Comparison of ENCODE assay signal across 7 cellular contexts in the genomic region with DNA sequence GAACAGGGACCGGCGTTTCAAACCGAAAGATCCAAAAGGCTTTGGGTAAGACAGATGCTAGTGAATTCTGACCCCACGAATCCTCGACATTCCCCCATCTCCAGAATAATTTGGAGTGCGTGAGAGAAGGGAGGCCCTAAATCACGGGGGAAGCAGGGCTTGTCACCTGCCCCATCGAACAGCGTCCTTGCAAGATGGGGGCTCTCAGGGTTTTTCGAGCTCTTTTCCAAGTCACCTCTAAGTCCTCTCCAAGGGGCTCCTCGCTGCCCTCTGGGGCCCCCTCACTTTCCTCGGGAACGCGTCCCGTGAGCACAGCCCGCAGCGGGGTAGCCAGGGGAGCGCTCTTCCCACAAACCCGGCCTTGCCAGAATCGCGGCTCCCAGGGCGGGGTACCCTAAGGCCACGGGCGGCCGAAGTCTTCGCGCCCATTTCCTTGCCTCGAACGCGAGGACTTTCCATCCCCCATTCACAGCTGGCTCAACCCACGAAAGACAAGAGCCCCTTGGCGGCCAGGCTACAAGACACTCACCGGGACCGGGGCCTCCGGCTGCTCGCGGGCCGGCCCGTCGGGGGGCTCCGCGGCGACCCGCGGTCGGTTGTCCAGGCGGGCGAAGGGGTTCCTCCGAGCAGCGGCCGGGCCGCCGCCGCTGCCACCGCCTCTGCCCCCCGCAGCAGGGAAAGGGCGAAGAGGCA. TPM values are rescaled to one million over a fixed set of nuclear protein-coding genes. Genes with fewer than 3 reads are reported as not detected.
A peak's percentile ranks its signal among the peaks of the same experiment; 100 is the strongest.
DNase-seq lines count a peak whose midpoint lies in the region; ATAC-seq and TF ChIP-seq lines count a peak whose summit lies in the region.

No MANE protein-coding gene starts in this region.

- POLR2A ChIA-PET in Panc1 (lab: Charles Lee) = interaction anchor here (0.7 kb wide), 1 partner anchor 327 kb away, joined by 3 read pairs; a partner anchor contains a TSS

- peaks cover 14% of the 10 kb centered on the region for H3K4me1 ChIP-seq in Panc1 (ENCODE audit: control insufficient read depth, insufficient read depth, low read length)

- peaks cover 10% of the 10 kb centered on the region; the same call in 1 of the 2 replicates for H3K36me3 ChIP-seq in Panc1 (ENCODE audit: control insufficient read depth, insufficient read depth, low read length)

- H3K9me3 ChIP-seq in Panc1 (ENCODE audit: control insufficient read depth, insufficient read depth, low read depth, low read length) = no peaks in the 10 kb centered on the region

- ATAC-seq in GM18873 (IDR thresholded peaks at IDR 0.05; ENCODE audit: low FRiP score, unreplicated experiment) (peak; percentile 38), HG03135 (IDR thresholded peaks at IDR 0.05; ENCODE audit: unreplicated experiment) (peak; percentile 34), Panc1 (peak; percentile 49), left colon (peak; percentile 36)

- no TSS peak for BruUV-seq in Panc1 (replicated peaks; lab: Mats Ljungman, UMichigan)

- peak overlapping the region; percentile 67 to 79 for H3K4me3 ChIP-seq in Panc1 (ENCODE audit: low read depth in 2 of 2, low read length in 2 of 2)
- H3K4me3 ChIP-seq in choroid plexus epithelial cell (ENCODE audit: low read depth, low read length) = peak overlapping the region; percentile 75

- H3K27ac ChIP-seq in Panc1 (ENCODE audit: low read length) = peak overlapping the region; percentile 88

- TF ChIP-seq CTCF in Panc1 (IDR thresholded peaks at IDR 0.05) (no peak), choroid plexus epithelial cell (conservative IDR thresholded peaks at IDR 0.05; ENCODE audit: low read depth, low read length) (no peak)

- intact Hi-C loops in Panc1 (cut with micrococcal nuclease; ENCODE audit: unreplicated experiment) = no loop called here
- intact Hi-C loops in left colon (cut with DNase I, micrococcal nuclease) = no loop called here

- peak; percentile 61 for DNase-seq in D341Med (ENCODE audit: low spot score)
- DNase-seq in Panc1 (ENCODE audit: low read depth, low spot score) = no peak
- peak; percentile 37 for DNase-seq in choroid plexus epithelial cell (ENCODE audit: low read depth)
- peak; percentile 40 to 56 for DNase-seq in left colon
- peak; percentile 5 to 13 for DNase-seq in stimulated activated CD8-positive, alpha-beta memory T cell treated with anti-CD3 and anti-CD28 coated beads, Interleukin-2, amount 100 ng/mL, for 48 hours (ENCODE audit: low read depth in 2 of 2)

- H3K27me3 ChIP-seq in Panc1 (ENCODE audit: control insufficient read depth, insufficient read depth, low read length) = no peaks in the 10 kb centered on the region

- in situ Hi-C loops in Panc1 (cut with HindIII; ENCODE audit: low pct_unique_long_range_greater_than_20kb, low sequenced_read_pairs) = no loop called here

- CTCF ChIA-PET in Panc1 (lab: Charles Lee) = interaction anchor here (0.8 kb wide), 1 partner anchor 314 kb away, joined by 3 read pairs; no protein-coding TSS in a partner anchor

RNA-seq across cellular contexts. Expression of a gene that starts 0.5 kb away (rescaled TPM):
- total RNA-seq in Panc1 (2021; ENCODE audit: unreplicated experiment) (21.9 TPM), left colon (1 to 10 TPM; 7.3 to 7.6 TPM)
- 11.0 TPM for polyA plus RNA-seq in Panc1 (2012; ENCODE audit: insufficient read length)

RNA-seq across cellular contexts. Expression of a gene that starts 45.1 kb away (rescaled TPM):
- total RNA-seq in Panc1 (2021; ENCODE audit: unreplicated experiment) = 183 TPM
- polyA plus RNA-seq in Panc1 (2012; ENCODE audit: insufficient read length) = 58.4 TPM
- 100 to 1,000 TPM; 202 to 213 TPM for total RNA-seq in left colon

RNA-seq across cellular contexts. Expression of a gene that starts 46.0 kb away (rescaled TPM):
- total RNA-seq in Panc1 (2021; ENCODE audit: unreplicated experiment) (132 TPM), left colon (10 to 100 TPM; 48.9 to 57.7 TPM)
- polyA plus RNA-seq in Panc1 (2012; ENCODE audit: insufficient read length) = 67.4 TPM

RNA-seq across cellular contexts. Expression of a gene that starts 53.6 kb away (rescaled TPM):
- total RNA-seq in Panc1 (2021; ENCODE audit: unreplicated experiment) = 24.8 TPM
- 13.7 TPM for polyA plus RNA-seq in Panc1 (2012; ENCODE audit: insufficient read length)
- 10 to 100 TPM; 34.7 to 37.2 TPM for total RNA-seq in left colon

RNA-seq across cellular contexts. Expression of a gene that starts 54.4 kb away (rescaled TPM):
- total RNA-seq in Panc1 (2021; ENCODE audit: unreplicated experiment) (50.3 TPM), left colon (10 to 100 TPM; 31.3 to 36.9 TPM)
- polyA plus RNA-seq in Panc1 (2012; ENCODE audit: insufficient read length) = 37.6 TPM
